1 cellular context compared by ENCODE assay signal in genomic region chr21:33234618-33235520, GRCh38.
TF ChIP-seq lines count a peak whose summit lies in the region.

No MANE protein-coding gene starts in this region.

TF ChIP-seq in WTC11, 78 proteins besides CTCF, POLR2A, EP300 and RAD21 (continued from another document):
- TF ChIP-seq, protein P1, sequence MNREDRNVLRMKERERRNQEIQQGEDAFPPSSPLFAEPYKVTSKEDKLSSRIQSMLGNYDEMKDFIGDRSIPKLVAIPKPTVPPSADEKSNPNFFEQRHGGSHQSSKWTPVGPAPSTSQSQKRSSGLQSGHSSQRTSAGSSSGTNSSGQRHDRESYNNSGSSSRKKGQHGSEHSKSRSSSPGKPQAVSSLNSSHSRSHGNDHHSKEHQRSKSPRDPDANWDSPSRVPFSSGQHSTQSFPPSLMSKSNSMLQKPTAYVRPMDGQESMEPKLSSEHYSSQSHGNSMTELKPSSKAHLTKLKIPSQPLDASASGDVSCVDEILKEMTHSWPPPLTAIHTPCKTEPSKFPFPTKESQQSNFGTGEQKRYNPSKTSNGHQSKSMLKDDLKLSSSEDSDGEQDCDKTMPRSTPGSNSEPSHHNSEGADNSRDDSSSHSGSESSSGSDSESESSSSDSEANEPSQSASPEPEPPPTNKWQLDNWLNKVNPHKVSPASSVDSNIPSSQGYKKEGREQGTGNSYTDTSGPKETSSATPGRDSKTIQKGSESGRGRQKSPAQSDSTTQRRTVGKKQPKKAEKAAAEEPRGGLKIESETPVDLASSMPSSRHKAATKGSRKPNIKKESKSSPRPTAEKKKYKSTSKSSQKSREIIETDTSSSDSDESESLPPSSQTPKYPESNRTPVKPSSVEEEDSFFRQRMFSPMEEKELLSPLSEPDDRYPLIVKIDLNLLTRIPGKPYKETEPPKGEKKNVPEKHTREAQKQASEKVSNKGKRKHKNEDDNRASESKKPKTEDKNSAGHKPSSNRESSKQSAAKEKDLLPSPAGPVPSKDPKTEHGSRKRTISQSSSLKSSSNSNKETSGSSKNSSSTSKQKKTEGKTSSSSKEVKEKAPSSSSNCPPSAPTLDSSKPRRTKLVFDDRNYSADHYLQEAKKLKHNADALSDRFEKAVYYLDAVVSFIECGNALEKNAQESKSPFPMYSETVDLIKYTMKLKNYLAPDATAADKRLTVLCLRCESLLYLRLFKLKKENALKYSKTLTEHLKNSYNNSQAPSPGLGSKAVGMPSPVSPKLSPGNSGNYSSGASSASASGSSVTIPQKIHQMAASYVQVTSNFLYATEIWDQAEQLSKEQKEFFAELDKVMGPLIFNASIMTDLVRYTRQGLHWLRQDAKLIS (CRISPR knock-in tag; IDR thresholded peaks at IDR 0.05; ENCODE audit: borderline replicate concordance) = no peak
- TF ChIP-seq, protein P2, sequence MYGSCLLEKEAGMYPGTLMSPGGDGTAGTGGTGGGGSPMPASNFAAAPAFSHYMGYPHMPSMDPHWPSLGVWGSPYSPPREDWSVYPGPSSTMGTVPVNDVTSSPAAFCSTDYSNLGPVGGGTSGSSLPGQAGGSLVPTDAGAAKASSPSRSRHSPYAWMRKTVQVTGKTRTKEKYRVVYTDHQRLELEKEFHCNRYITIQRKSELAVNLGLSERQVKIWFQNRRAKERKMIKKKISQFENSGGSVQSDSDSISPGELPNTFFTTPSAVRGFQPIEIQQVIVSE (CRISPR knock-in tag; IDR thresholded peaks at IDR 0.05; ENCODE audit: borderline replicate concordance) = no peak
- no peak for TF ChIP-seq EMX1 (CRISPR knock-in tag; IDR thresholded peaks at IDR 0.05)
- no peak for TF ChIP-seq ELF4 (CRISPR knock-in tag; IDR thresholded peaks at IDR 0.05; ENCODE audit: low read depth)
- TF ChIP-seq ATF1 (CRISPR knock-in tag; IDR thresholded peaks at IDR 0.05) = no peak
- TF ChIP-seq ZNF423 (CRISPR knock-in tag; IDR thresholded peaks at IDR 0.05) = no peak
- TF ChIP-seq, protein P3, sequence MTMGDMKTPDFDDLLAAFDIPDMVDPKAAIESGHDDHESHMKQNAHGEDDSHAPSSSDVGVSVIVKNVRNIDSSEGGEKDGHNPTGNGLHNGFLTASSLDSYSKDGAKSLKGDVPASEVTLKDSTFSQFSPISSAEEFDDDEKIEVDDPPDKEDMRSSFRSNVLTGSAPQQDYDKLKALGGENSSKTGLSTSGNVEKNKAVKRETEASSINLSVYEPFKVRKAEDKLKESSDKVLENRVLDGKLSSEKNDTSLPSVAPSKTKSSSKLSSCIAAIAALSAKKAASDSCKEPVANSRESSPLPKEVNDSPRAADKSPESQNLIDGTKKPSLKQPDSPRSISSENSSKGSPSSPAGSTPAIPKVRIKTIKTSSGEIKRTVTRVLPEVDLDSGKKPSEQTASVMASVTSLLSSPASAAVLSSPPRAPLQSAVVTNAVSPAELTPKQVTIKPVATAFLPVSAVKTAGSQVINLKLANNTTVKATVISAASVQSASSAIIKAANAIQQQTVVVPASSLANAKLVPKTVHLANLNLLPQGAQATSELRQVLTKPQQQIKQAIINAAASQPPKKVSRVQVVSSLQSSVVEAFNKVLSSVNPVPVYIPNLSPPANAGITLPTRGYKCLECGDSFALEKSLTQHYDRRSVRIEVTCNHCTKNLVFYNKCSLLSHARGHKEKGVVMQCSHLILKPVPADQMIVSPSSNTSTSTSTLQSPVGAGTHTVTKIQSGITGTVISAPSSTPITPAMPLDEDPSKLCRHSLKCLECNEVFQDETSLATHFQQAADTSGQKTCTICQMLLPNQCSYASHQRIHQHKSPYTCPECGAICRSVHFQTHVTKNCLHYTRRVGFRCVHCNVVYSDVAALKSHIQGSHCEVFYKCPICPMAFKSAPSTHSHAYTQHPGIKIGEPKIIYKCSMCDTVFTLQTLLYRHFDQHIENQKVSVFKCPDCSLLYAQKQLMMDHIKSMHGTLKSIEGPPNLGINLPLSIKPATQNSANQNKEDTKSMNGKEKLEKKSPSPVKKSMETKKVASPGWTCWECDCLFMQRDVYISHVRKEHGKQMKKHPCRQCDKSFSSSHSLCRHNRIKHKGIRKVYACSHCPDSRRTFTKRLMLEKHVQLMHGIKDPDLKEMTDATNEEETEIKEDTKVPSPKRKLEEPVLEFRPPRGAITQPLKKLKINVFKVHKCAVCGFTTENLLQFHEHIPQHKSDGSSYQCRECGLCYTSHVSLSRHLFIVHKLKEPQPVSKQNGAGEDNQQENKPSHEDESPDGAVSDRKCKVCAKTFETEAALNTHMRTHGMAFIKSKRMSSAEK (CRISPR knock-in tag; IDR thresholded peaks at IDR 0.05; ENCODE audit: borderline replicate concordance) = no peak
- TF ChIP-seq GRHL2 (CRISPR knock-in tag; IDR thresholded peaks at IDR 0.05; ENCODE audit: insufficient replicate concordance, severe bottlenecking) = no peak
- no peak for TF ChIP-seq ZBTB21 (CRISPR knock-in tag; IDR thresholded peaks at IDR 0.05; ENCODE audit: borderline replicate concordance)
- no peak for TF ChIP-seq NFATC4 (CRISPR knock-in tag; IDR thresholded peaks at IDR 0.05)
